ENCODE assay signal across 18 cellular contexts in genomic region chr1:39571178-39571483, GRCh38. TPM values are rescaled to one million over a fixed set of nuclear protein-coding genes. Genes with fewer than 3 reads are reported as not detected.
DNase-seq lines count a peak whose midpoint lies in the region; ATAC-seq, FAIRE-seq and TF ChIP-seq lines count a peak whose summit lies in the region.
"Had no signal": no experiment of that assay in that cellular context is flagged by ENCODE, and none has a peak within 500 bp of the region (broad histone marks: within the 10 kb centered on the region; RNA-seq: fewer than 3 reads in every experiment).

No MANE protein-coding gene starts in this region.

- H3K27ac ChIP-seq in DND-41 (ENCODE audit: low read length) (no peak overlapping the region), GM12878 (ENCODE audit: control insufficient read depth, insufficient read depth) (no peak overlapping the region), gastrocnemius medialis (peak overlapping the region in 3 of 4 donors; percentile 25 to 98 (median 26))
- H3K27ac ChIP-seq: A549, C4-2B had no signal

- H3K9ac ChIP-seq in DND-41 (ENCODE audit: low read depth, low read length) (no peak overlapping the region), Loucy (ENCODE audit: low read depth, low read length, poor library complexity, severe bottlenecking) (no peak overlapping the region), GM12878 (ENCODE audit: control insufficient read depth, insufficient read depth, low read length) (no peak overlapping the region)

- FAIRE-seq in GM12878 (lab: Jason Lieb, UNC) = no peak
- FAIRE-seq: A549, D721Med, GM19239, H54, HTR-8/SVneo had no signal

- H4K20me1 ChIP-seq in DND-41 (ENCODE audit: insufficient read depth, low read length) = peaks cover 73% of the 10 kb centered on the region
- peaks cover 91% of the 10 kb centered on the region for H4K20me1 ChIP-seq in Loucy (ENCODE audit: insufficient read depth, low read length, poor library complexity, severe bottlenecking)
- H4K20me1 ChIP-seq in GM12878 (ENCODE audit: control insufficient read depth, insufficient read depth) = peaks cover 11% of the 10 kb centered on the region

- H3K27me3 ChIP-seq in DND-41 (ENCODE audit: insufficient read depth, low read length, poor library complexity) (no peaks in the 10 kb centered on the region), Loucy (ENCODE audit: insufficient read depth, low read length, poor library complexity, severe bottlenecking) (no peaks in the 10 kb centered on the region), GM12878 (replicated peaks in 1 of 2; ENCODE audit: control insufficient read depth in 2 of 2, insufficient read depth in 2 of 2, low read length in 1 of 2) (no peaks in the 10 kb centered on the region), gastrocnemius medialis (no peaks in the 10 kb centered on the region)
- H3K27me3 ChIP-seq: BE2C had no signal

- no peak for TF ChIP-seq RAD21 in GM12878 (IDR thresholded peaks at IDR 0.05; ENCODE audit: insufficient read depth, low read depth, low read length)

- intact Hi-C loops in GM12878 (cut with micrococcal nuclease; ENCODE audit: unreplicated experiment) (no loop called here), gastrocnemius medialis (cut with DNase I; ENCODE audit: low total_unique reads) (no loop called here)

- CTCF ChIA-PET in GM12878 (lab: Yijun Ruan, JAX) = interaction anchor here (0.6 to 3.9 kb wide), 2 partner anchors 32 to 33 kb away, joined by 4 to 15 read pairs; no protein-coding TSS in a partner anchor

- SMC1A ChIA-PET in GM12878 (lab: Charles Lee; ENCODE audit: uncharacterized antibody, unreplicated experiment) = no interaction called here

- POLR2A ChIA-PET in GM12878 (lab: Charles Lee) = no interaction called here

- no peaks in the 10 kb centered on the region for H3K9me3 ChIP-seq in DND-41 (ENCODE audit: insufficient read depth, low read length, severe bottlenecking)
- H3K9me3 ChIP-seq in Loucy (ENCODE audit: insufficient read depth, low read depth, low read length) = no peaks in the 10 kb centered on the region
- no peaks in the 10 kb centered on the region for H3K9me3 ChIP-seq in GM12878 (replicated peaks; ENCODE audit: control insufficient read depth, insufficient read depth, low read length)
- no peaks in the 10 kb centered on the region for H3K9me3 ChIP-seq in gastrocnemius medialis
- H3K9me3 ChIP-seq: A549, BE2C had no signal

- no peak for ATAC-seq in DND-41 (ENCODE audit: insufficient read depth, low read depth)
- no peak for ATAC-seq in GM12878
- ATAC-seq in gastrocnemius medialis = no peak
- ATAC-seq: A549, HCT116 had no signal

- H3K4me1 ChIP-seq in DND-41 (ENCODE audit: insufficient read depth, low read length) = peaks cover 44% of the 10 kb centered on the region
- peaks cover 48% of the 10 kb centered on the region for H3K4me1 ChIP-seq in Loucy (ENCODE audit: insufficient read depth, low read length, poor library complexity, severe bottlenecking)
- H3K4me1 ChIP-seq in GM12878 (ENCODE audit: control insufficient read depth, insufficient read depth, low read length) = peaks cover 8% of the 10 kb centered on the region; the same call in 1 of the 2 replicates
- H3K4me1 ChIP-seq in gastrocnemius medialis = peaks cover 33 to 40% of the 10 kb centered on the region in 2 donors
- H3K4me1 ChIP-seq: BE2C had no signal

- RAD21 ChIA-PET in GM12878 (lab: Charles Lee; ENCODE audit: unreplicated experiment) = no interaction called here

- in situ Hi-C loops in GM12878 (cut with MboI) (no loop called here), gastrocnemius medialis (cut with MboI; ENCODE audit: low sequenced_read_pairs in 4 of 4) (no loop called here)

- TF ChIP-seq EP300 in GM12878 (IDR thresholded peaks at IDR 0.05; ENCODE audit: borderline replicate concordance in 1 of 2, control insufficient read depth in 1 of 2, low read depth in 2 of 2, low read length in 2 of 2) = no peak

- WGBS in GM12878 (ENCODE audit: insufficient coverage, insufficient replicate concordance, low lambda C conversion rate, missing lambda C conversion rate) = 98% methylated on average over 9 of the region's 9 CpGs

- TF ChIP-seq CTCF in DND-41 (IDR thresholded peaks at IDR 0.05; ENCODE audit: borderline replicate concordance, extremely low read depth, low read length, poor library complexity, severe bottlenecking) (no peak), Loucy (conservative IDR thresholded peaks at IDR 0.05; ENCODE audit: low read length) (no peak), GM12878 (IDR thresholded peaks at IDR 0.05 in 2 of 3, conservative IDR thresholded peaks at IDR 0.05 in 1 of 3; ENCODE audit: control insufficient read depth in 2 of 3, extremely low read depth in 1 of 3, insufficient read depth in 1 of 3, low read depth in 3 of 3, low read length in 3 of 3) (no peak), gastrocnemius medialis (IDR thresholded peaks at IDR 0.05 in 4 of 5, conservative IDR thresholded peaks at IDR 0.05 in 1 of 5) (no peak)

- no TSS peak for BruUV-seq in GM12878 (replicated peaks; lab: Mats Ljungman, UMichigan)

- H3K36me3 ChIP-seq in DND-41 (ENCODE audit: insufficient read depth, low read length) (peaks cover 94% of the 10 kb centered on the region), Loucy (ENCODE audit: insufficient read depth, low read length) (peaks cover 66% of the 10 kb centered on the region), GM12878 (ENCODE audit: control insufficient read depth in 2 of 2, insufficient read depth in 2 of 2, low read length in 1 of 2) (peaks cover 19 to 63% of the 10 kb centered on the region in 2 experiments), gastrocnemius medialis (peaks cover 0 to 63% of the 10 kb centered on the region in 2 donors)

- no peak; the same call in 1 of the 2 replicates for TF ChIP-seq POLR2A in GM12878 (IDR thresholded peaks at IDR 0.05; ENCODE audit: low read depth, low read length)
- TF ChIP-seq POLR2A in gastrocnemius medialis (IDR thresholded peaks at IDR 0.05) = no peak

- H3K4me2 ChIP-seq in DND-41 (ENCODE audit: insufficient read depth, low read length) (peak overlapping the region; percentile 88; the same call in 1 of the 2 replicates), Loucy (ENCODE audit: low read depth, low read length, poor library complexity, severe bottlenecking) (peak overlapping the region; percentile 99), GM12878 (ENCODE audit: control insufficient read depth, insufficient read depth) (peak overlapping the region; percentile 38; the same call in 1 of the 2 replicates)
- H3K4me2 ChIP-seq: A549 had no signal

- H3K4me3 ChIP-seq in DND-41 (ENCODE audit: low read depth in 1 of 2, low read length in 2 of 2) (no peak overlapping the region), Loucy (ENCODE audit: low read length, poor library complexity, severe bottlenecking) (no peak overlapping the region), GM12878 (no peak overlapping the region), gastrocnemius medialis (no peak overlapping the region)
- H3K4me3 ChIP-seq: A549 had no signal

- DNase-seq in DND-41 = no peak
- no peak for DNase-seq in GM12878 (ENCODE audit: low read depth, low spot score)
- no peak for DNase-seq in gastrocnemius medialis
- no peak for DNase-seq in kidney glomerular epithelial cell (lab: John Stamatoyannopoulos, UW)
- DNase-seq in NCI-H146 treated with DMSO at 0.1 percent for 48 hours (lab: John Stamatoyannopoulos, UW; ENCODE audit: unreplicated experiment) = no peak
- DNase-seq: BE2C; CD4-positive, alpha-beta memory T cell; DMS153; DMS79 treated with DMSO at 0.1 percent for 48 hours; GDM1 had no signal

- no peak overlapping the region for H2AFZ ChIP-seq in DND-41 (ENCODE audit: low read depth, low read length)
- H2AFZ ChIP-seq in Loucy (ENCODE audit: low read length) = no peak overlapping the region
- no peak overlapping the region for H2AFZ ChIP-seq in GM12878 (ENCODE audit: control insufficient read depth, low read depth, low read length)

- H3F3A ChIP-seq in Loucy (ENCODE audit: low read depth) = no peaks in the 10 kb centered on the region

- H3K79me2 ChIP-seq in DND-41 (ENCODE audit: insufficient read depth, low read length) (peaks cover 75% of the 10 kb centered on the region), Loucy (ENCODE audit: insufficient read depth, low read length) (peaks cover 92% of the 10 kb centered on the region), GM12878 (ENCODE audit: control insufficient read depth, insufficient read depth, low read length) (peaks cover 61% of the 10 kb centered on the region)

- no peaks in the 10 kb centered on the region for H3K9me2 ChIP-seq in Loucy (replicated peaks; ENCODE audit: low read depth, low read length)

TF ChIP-seq in GM12878, 131 proteins besides CTCF, POLR2A, EP300 and RAD21:
- TF ChIP-seq POLR2AphosphoS5 (IDR thresholded peaks at IDR 0.05; ENCODE audit: low read length) (0 out of 2 replicates have a peak, but pooled peaks have one; percentile 34), CBX5 (IDR thresholded peaks at IDR 0.05; ENCODE audit: low read depth) (no peak), HCFC1 (IDR thresholded peaks at IDR 0.05; ENCODE audit: low read length) (no peak), ZNF274 (IDR thresholded peaks at IDR 0.05; ENCODE audit: insufficient read depth, insufficient read length) (no peak), SREBF2 (IDR thresholded peaks at IDR 0.05; ENCODE audit: low read length) (no peak)
TF ChIP-seq in GM12878: peak in this region for 1.

RNA-seq across cellular contexts. Expression of gene PABPC4, which starts 5.5 kb away (rescaled TPM):
- total RNA-seq in GM12878 (2013; cell fraction: nucleolus; rRNA removed) = 284 and 295 TPM in 2 replicates
- total RNA-seq in GM12878 (2014; rRNA removed) = 149 and 153 TPM in 2 replicates
- total RNA-seq in GM12878 (2014; rRNA removed; fragmentation: Illumina TruSeq; extraction: Trizol) = 117 and 120 TPM in 2 replicates
- total RNA-seq in GM12878 (2021) = 323 and 347 TPM in 2 replicates
- polyA plus RNA-seq in GM12878 (2011; ENCODE audit: low read depth) = 365 TPM
- 123 and 126 TPM in 2 replicates for polyA plus RNA-seq in GM12878 (2011; rRNA removed)
- 134 and 144 TPM in 2 replicates for polyA plus RNA-seq in GM12878 (2011; cell fraction: cytosol; rRNA removed)
- polyA plus RNA-seq in GM12878 (2011; cell fraction: nucleus; rRNA removed) = 275 and 341 TPM in 2 replicates
- polyA plus RNA-seq in GM12878 (2012) = 346 and 447 TPM in 2 replicates
- 229 and 320 TPM in 2 replicates for polyA plus RNA-seq in GM12878 (2014; fragmentation: Illumina TruSeq; extraction: Trizol)
- 10 to 100 TPM; 61.4 to 98.9 TPM for polyA plus RNA-seq in GM12878 (2014; fragmentation: Nextera tagmentation; extraction: Ambion mirVana)
- 157 and 163 TPM in 2 replicates for polyA plus RNA-seq in GM12878 (2014; rRNA removed)
- 10 to 100 TPM; 76.1 to 92.6 TPM for polyA plus RNA-seq in GM12878 (2016; fragmentation: Nextera tagmentation; extraction: Ambion mirVana)
- 122 and 211 TPM in 2 replicates for polyA minus RNA-seq in GM12878 (2011; rRNA and poly(A)+ RNA removed)
- polyA minus RNA-seq in GM12878 (2011; cell fraction: cytosol; rRNA and poly(A)+ RNA removed) = 126 and 132 TPM in 2 replicates
- polyA minus RNA-seq in GM12878 (2011; cell fraction: nucleus; rRNA and poly(A)+ RNA removed) = 54.6 and 101 TPM in 2 replicates
- 100 to 1,000 TPM; 259 to 468 (median 371) TPM for total RNA-seq in gastrocnemius medialis

Comparison
In these comparisons a context has a peak if more than half of its experiments do, and no peak if none do; other contexts are left out.
1. H3K27ac ChIP-seq: peak in gastrocnemius medialis (3 of 4); none in DND-41 (single experiment) and GM12878 (single experiment).
2. H3K4me2 ChIP-seq: peak in every context shown above with its lines; median percentile 99 in Loucy; 88 in DND-41; 38 in GM12878.